In the genomic region with DNA sequence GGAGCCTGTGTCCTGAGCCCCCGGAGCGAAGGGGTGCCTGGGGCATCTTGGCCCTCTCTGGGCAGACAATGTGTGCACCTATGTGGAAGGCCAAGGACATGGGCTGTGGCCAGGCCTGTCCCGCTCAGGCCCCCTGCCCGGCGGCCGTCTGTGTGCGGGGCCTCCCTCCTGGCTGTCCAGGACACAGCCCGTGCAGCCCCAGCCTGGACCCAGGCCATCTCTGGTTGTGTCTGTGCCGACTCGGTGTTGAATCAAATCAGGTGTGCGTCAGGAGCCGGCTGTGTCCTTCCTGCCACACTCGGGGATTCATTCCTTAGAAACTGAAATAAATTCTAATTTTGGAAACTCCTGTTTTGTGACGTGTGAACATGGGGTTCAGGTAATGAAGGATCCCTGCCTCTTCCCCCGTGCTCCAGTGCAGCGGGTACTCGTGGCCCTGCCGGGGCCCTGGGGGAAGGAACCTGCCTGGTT, we compare ENCODE assay signal across 1 cellular context.
TF ChIP-seq lines count a peak whose summit lies in the region.

No MANE protein-coding gene starts in this region.

TF ChIP-seq in GM12878, 131 proteins besides CTCF, POLR2A, EP300 and RAD21:
- TF ChIP-seq ZBED1 (IDR thresholded peaks at IDR 0.05; ENCODE audit: borderline replicate concordance) = no peak
